ENCODE assay signal across 31 cellular contexts in the genomic region with DNA sequence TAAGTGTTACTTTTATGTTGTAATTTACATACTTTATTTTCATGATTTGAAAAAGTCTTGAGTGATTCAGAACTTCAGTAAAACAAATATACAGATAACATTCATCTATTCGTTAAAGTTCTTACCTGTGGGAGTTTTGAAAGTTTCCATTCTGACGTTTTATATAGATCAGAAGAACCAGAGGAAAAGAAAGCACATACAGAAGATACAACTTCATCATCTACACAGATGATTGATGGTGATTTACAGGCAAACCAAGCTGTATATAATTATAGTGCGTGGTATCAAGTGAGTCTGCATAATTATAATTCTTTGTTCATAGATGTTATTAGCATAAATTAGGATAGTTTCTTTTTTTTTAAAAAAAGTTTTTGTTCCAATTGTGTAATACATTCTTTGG. TPM values are rescaled to one million over a fixed set of nuclear protein-coding genes. Genes with fewer than 3 reads are reported as not detected.
DNase-seq lines count a peak whose midpoint lies in the region; ATAC-seq, FAIRE-seq and TF ChIP-seq lines count a peak whose summit lies in the region.
"Had no signal": no experiment of that assay in that cellular context is flagged by ENCODE, and none has a peak within 500 bp of the region (broad histone marks: within the 10 kb centered on the region; RNA-seq: fewer than 3 reads in every experiment).

No MANE protein-coding gene starts in this region.

- H3K9me3 Mint-ChIP-seq in activated CD4-positive, alpha-beta T cell treated with anti-CD3 and anti-CD28 coated beads, Interleukin-2, amount 10 ng/mL, durations not matched to agents 24 days and 14 days, result no peaks in the 10 kb centered on the region
- no peaks in the 10 kb centered on the region for H3K9me3 Mint-ChIP-seq in T-cell
- H3K9me3 Mint-ChIP-seq: CD4-positive, alpha-beta memory T cell; IgD-negative memory B cell; nephron had no signal

- peaks cover 10% of the 10 kb centered on the region for H3K4me1 Mint-ChIP-seq in activated CD4-positive, alpha-beta T cell treated with anti-CD3 and anti-CD28 coated beads, Interleukin-2, amount 10 ng/mL, durations not matched to agents 24 days and 14 days
- H3K4me1 Mint-ChIP-seq in T-cell, result peaks cover 7 to 13% (median 8%) of the 10 kb centered on the region in 3 donors
- H3K4me1 Mint-ChIP-seq: nephron had no signal

- H3K27me3 ChIP-seq in vagina, result no peaks in the 10 kb centered on the region
- H3K27me3 ChIP-seq: colonic mucosa, gastroesophageal sphincter, ovary, Peyer's patch, stomach, uterus had no signal

- DNase-seq in activated CD4-positive, alpha-beta T cell treated with anti-CD3 and anti-CD28 coated beads, Interleukin-2, amount 10 ng/mL, durations not matched to agents 24 days and 14 days, result no peak
- DNase-seq in activated CD4-positive, alpha-beta T cell treated with anti-CD3 and anti-CD28 coated beads for 1 hour, result no peak
- no peak for DNase-seq in T-cell
- DNase-seq in HK-2 (ENCODE audit: unreplicated experiment), result no peak
- no peak for DNase-seq in vagina (ENCODE audit: extremely low spot score in 2 of 2)
- no peak for DNase-seq in iPS-NIHi7 (ENCODE audit: extremely low spot score)
- DNase-seq: activated CD4-positive, alpha-beta T cell treated with anti-CD3 and anti-CD28 coated beads, Interleukin-2, amount 50 U/mL, for 1 hour; activated CD8-positive, alpha-beta memory T cell treated with anti-CD3 and anti-CD28 coated beads, Interleukin-2, amount 50 U/mL, for 48 hours; aorta; CD4-positive, alpha-beta memory T cell; colonic mucosa; effector CD8-positive, alpha-beta T cell; left colon; mucosa of descending colon; MV-4-11; NCI-H1436; NCI-H2081; NCI-H345; NCI-H774; ovary; Peyer's patch; retina; SHP77 treated with DMSO at 0.1 percent for 48 hours; stomach; uterus had no signal

- H3K27ac Mint-ChIP-seq in activated CD4-positive, alpha-beta T cell treated with anti-CD3 and anti-CD28 coated beads, Interleukin-2, amount 10 ng/mL, durations not matched to agents 24 days and 14 days, result peak overlapping the region; percentile 72
- peak overlapping the region; percentile 39 to 79 for H3K27ac Mint-ChIP-seq in T-cell

- peaks cover 60% of the 10 kb centered on the region for H3K36me3 Mint-ChIP-seq in activated CD4-positive, alpha-beta T cell treated with anti-CD3 and anti-CD28 coated beads, Interleukin-2, amount 10 ng/mL, durations not matched to agents 24 days and 14 days (ENCODE audit: low read depth)
- peaks cover 46% of the 10 kb centered on the region for H3K36me3 Mint-ChIP-seq in T-cell

- TF ChIP-seq CTCF in 22Rv1 (IDR thresholded peaks at IDR 0.05) (no peak), vagina (IDR thresholded peaks at IDR 0.05) (no peak)

- POLR2A ChIA-PET in T-cell (lab: Charles Lee), result interaction anchor here in 1 of 2 donors (0.5 to 1.1 kb wide), 2 partner anchors 14 to 171 kb away, joined by 3 read pairs; no protein-coding TSS in a partner anchor

- H3K9me3 ChIP-seq in vagina, result no peaks in the 10 kb centered on the region
- H3K9me3 ChIP-seq: colonic mucosa, gastroesophageal sphincter, mucosa of descending colon, ovary, Peyer's patch, stomach, uterus had no signal

- no peak for TF ChIP-seq POLR2A in vagina (IDR thresholded peaks at IDR 0.05)

- no peaks in the 10 kb centered on the region for H3K4me1 ChIP-seq in vagina
- H3K4me1 ChIP-seq: gastroesophageal sphincter, Peyer's patch, uterus had no signal

- peaks cover 0 to 76% of the 10 kb centered on the region in 2 donors for H3K36me3 ChIP-seq in vagina
- H3K36me3 ChIP-seq: ovary, uterus had no signal

- CTCF ChIA-PET in T-cell (lab: Charles Lee), result interaction anchor here in 1 of 2 donors (0.9 kb wide), 1 partner anchor 25 kb away, joined by 3 read pairs; no protein-coding TSS in a partner anchor

- no peak overlapping the region for H3K4me3 Mint-ChIP-seq in activated CD4-positive, alpha-beta T cell treated with anti-CD3 and anti-CD28 coated beads, Interleukin-2, amount 10 ng/mL, durations not matched to agents 24 days and 14 days
- H3K4me3 Mint-ChIP-seq in T-cell, result no peak overlapping the region
- H3K4me3 Mint-ChIP-seq: CD4-positive, alpha-beta memory T cell; IgD-negative memory B cell; nephron had no signal

- ATAC-seq in T-cell (replicated peaks in 1 of 4), result no peak
- ATAC-seq: gastroesophageal sphincter had no signal

- FAIRE-seq in islet of Langerhans (lab: Jason Lieb, UNC), result peak; percentile 88
- FAIRE-seq: H1 had no signal

- intact Hi-C loops in activated CD4-positive, alpha-beta T cell treated with anti-CD3 and anti-CD28 coated beads, Interleukin-2, amount 10 ng/mL, durations not matched to agents 24 days and 14 days (cut with micrococcal nuclease), result loop anchor here (1.0 kb wide), 4 partner anchors 16 to 132 kb away; partner anchors contain the start of gene FKBP3
- intact Hi-C loops in vagina (cut with DNase I), result no loop called here

- peak overlapping the region; percentile 91 for H3K27ac ChIP-seq in 22Rv1
- no peak overlapping the region for H3K27ac ChIP-seq in vagina
- H3K27ac ChIP-seq: colonic mucosa, gastroesophageal sphincter, ovary, Peyer's patch, stomach, uterus had no signal

- H3K4me3 ChIP-seq in vagina, result no peak overlapping the region
- H3K4me3 ChIP-seq: colonic mucosa, gastroesophageal sphincter, mucosa of descending colon, ovary, Peyer's patch, stomach, uterus had no signal

- no peaks in the 10 kb centered on the region for H3K27me3 Mint-ChIP-seq in activated CD4-positive, alpha-beta T cell treated with anti-CD3 and anti-CD28 coated beads, Interleukin-2, amount 10 ng/mL, durations not matched to agents 24 days and 14 days
- no peaks in the 10 kb centered on the region for H3K27me3 Mint-ChIP-seq in T-cell
- H3K27me3 Mint-ChIP-seq: CD4-positive, alpha-beta memory T cell; IgD-negative memory B cell had no signal

RNA-seq across cellular contexts. Expression of gene FKBP3, which starts 20.0 kb away (rescaled TPM):
- total RNA-seq in activated CD4-positive, alpha-beta T cell treated with anti-CD3 and anti-CD28 coated beads, Interleukin-2, amount 10 ng/mL, durations not matched to agents 24 days and 14 days, result 62.4 and 65.4 TPM in 2 replicates
- total RNA-seq in T-cell, result 10 to 100 TPM; 33.8 to 49.3 (median 45.2) TPM
- total RNA-seq in vagina, result 37.1 TPM

RNA-seq across cellular contexts. Expression of gene FANCM, which starts 21.4 kb away (rescaled TPM):
- total RNA-seq in activated CD4-positive, alpha-beta T cell treated with anti-CD3 and anti-CD28 coated beads, Interleukin-2, amount 10 ng/mL, durations not matched to agents 24 days and 14 days, result 16.5 and 21.0 TPM in 2 replicates
- total RNA-seq in T-cell (10 to 100 TPM in 1 of 5 donors, 1 to 10 TPM in 4; 7.5 to 10.5 (median 8.7) TPM), vagina (2.9 TPM)

RNA-seq across cellular contexts. Expression of gene PRPF39, which starts 30.4 kb away (rescaled TPM):
- total RNA-seq in activated CD4-positive, alpha-beta T cell treated with anti-CD3 and anti-CD28 coated beads, Interleukin-2, amount 10 ng/mL, durations not matched to agents 24 days and 14 days, result 48.1 and 50.5 TPM in 2 replicates
- total RNA-seq in T-cell (10 to 100 TPM; 54.4 to 62.5 (median 56.9) TPM), vagina (29.7 TPM)
